Comparison of ENCODE assay signal across 23 cellular contexts in the genomic region with DNA sequence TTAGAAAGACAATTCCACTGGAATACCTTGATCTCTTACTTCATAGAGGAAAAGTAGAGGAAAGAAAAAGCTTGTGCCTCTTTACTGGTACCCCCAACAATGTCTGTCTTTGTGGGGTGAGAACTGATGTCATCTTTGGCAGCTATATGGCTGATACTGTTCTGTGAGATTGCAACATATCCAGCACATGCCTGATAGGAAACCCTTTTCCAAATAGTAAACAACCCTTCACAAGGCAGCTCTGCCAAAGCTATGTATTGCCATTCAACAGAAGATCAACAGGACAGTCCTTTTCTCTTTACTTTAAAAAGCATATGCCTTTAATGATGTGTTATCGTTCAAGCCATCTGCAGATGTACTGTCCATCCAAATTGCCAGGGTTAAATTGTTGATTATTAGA.
DNase-seq lines count a peak whose midpoint lies in the region; ATAC-seq, FAIRE-seq and TF ChIP-seq lines count a peak whose summit lies in the region.
"Had no signal": no experiment of that assay in that cellular context is flagged by ENCODE, and none has a peak within 500 bp of the region (broad histone marks: within the 10 kb centered on the region; RNA-seq: fewer than 3 reads in every experiment).

No MANE protein-coding gene starts in this region.

- H3K4me1 Mint-ChIP-seq in astrocyte (ENCODE audit: low read depth, unreplicated experiment), result no peaks in the 10 kb centered on the region
- H3K4me1 Mint-ChIP-seq in WTC11, result no peaks in the 10 kb centered on the region
- H3K4me1 Mint-ChIP-seq: CD4-positive, CD25-positive, alpha-beta regulatory T cell had no signal

- no peaks in the 10 kb centered on the region for H3K4me1 ChIP-seq in astrocyte (ENCODE audit: insufficient read depth, low read length)
- H3K4me1 ChIP-seq: BE2C had no signal

- peak; percentile 52 for DNase-seq in LNCaP clone FGC (ENCODE audit: low read depth)
- no peak for DNase-seq in astrocyte (ENCODE audit: low read depth)
- DNase-seq in inferior parietal cortex (ENCODE audit: extremely low spot score), result peak; percentile 33
- no peak for DNase-seq in sciatic nerve (ENCODE audit: low spot score)
- DNase-seq in WTC11 (ENCODE audit: low spot score), result no peak
- DNase-seq in NCI-H1436 (lab: John Stamatoyannopoulos, UW), result no peak
- DNase-seq in mucosa of gallbladder (ENCODE audit: low spot score), result no peak
- no peak for DNase-seq in stimulated activated CD4-positive, alpha-beta T cell treated with anti-CD3 and anti-CD28 coated beads, Interleukin-12 subunit alpha, Interleukin-12 subunit beta, amount 100 ng/mL, for 4 hours
- DNase-seq: BE2C; CD4-positive, CD25-positive, alpha-beta regulatory T cell; DMS153; GDM1; Kasumi-1; MM.1S; NCI-H1092 treated with DMSO at 0.1 percent for 48 hours; NCI-H2081 treated with DMSO at 0.1 percent for 48 hours; NCI-H510A treated with DMSO at 0.1 percent for 48 hours; NCI-H774; SHP77 treated with DMSO at 0.1 percent for 48 hours; SK-N-SH had no signal

- H3K4me3 Mint-ChIP-seq in astrocyte (ENCODE audit: unreplicated experiment) (no peak overlapping the region), WTC11 (no peak overlapping the region)
- H3K4me3 Mint-ChIP-seq: CD4-positive, CD25-positive, alpha-beta regulatory T cell had no signal

- H4K20me1 ChIP-seq in astrocyte (ENCODE audit: insufficient read depth, low read length), result no peaks in the 10 kb centered on the region

- H3K27me3 Mint-ChIP-seq in astrocyte (ENCODE audit: low read depth, unreplicated experiment) (no peaks in the 10 kb centered on the region), WTC11 (ENCODE audit: low read depth) (no peaks in the 10 kb centered on the region; the same call in 1 of the 2 replicates)
- H3K27me3 Mint-ChIP-seq: CD4-positive, CD25-positive, alpha-beta regulatory T cell had no signal

- H3K27ac ChIP-seq in astrocyte (ENCODE audit: low read depth, low read length), result no peak overlapping the region

- ATAC-seq in sciatic nerve (peak; percentile 22), WTC11 (no peak)

- H3K9me3 Mint-ChIP-seq in astrocyte (ENCODE audit: unreplicated experiment) (no peaks in the 10 kb centered on the region), WTC11 (no peaks in the 10 kb centered on the region)

- H3K9me3 ChIP-seq in astrocyte (ENCODE audit: insufficient read depth, low read depth, low read length), result no peaks in the 10 kb centered on the region
- H3K9me3 ChIP-seq: BE2C, HAP-1, SK-N-SH had no signal

- H3K4me3 ChIP-seq in LNCaP clone FGC (ENCODE audit: low read depth, low read length), result no peak overlapping the region
- no peak overlapping the region for H3K4me3 ChIP-seq in astrocyte (ENCODE audit: insufficient read depth, low read depth, low read length)
- H3K4me3 ChIP-seq: HAP-1 had no signal

- intact Hi-C loops in sciatic nerve (cut with DNase I), result no loop called here

- TF ChIP-seq CTCF in LNCaP clone FGC (IDR thresholded peaks at IDR 0.05; ENCODE audit: control insufficient read depth, extremely low read depth, insufficient read depth) (no peak), astrocyte (IDR thresholded peaks at IDR 0.05; ENCODE audit: insufficient read depth, low read depth, low read length) (no peak), WTC11 (IDR thresholded peaks at IDR 0.05) (no peak)

- POLR2A ChIA-PET in WTC11 (lab: Charles Lee), result no interaction called here

- no peak overlapping the region for H3K9ac ChIP-seq in astrocyte (ENCODE audit: low read length)
- H3K9ac ChIP-seq: SK-N-SH had no signal

- CTCF ChIA-PET in WTC11 (lab: Charles Lee), result no interaction called here

- H3K79me2 ChIP-seq in astrocyte (ENCODE audit: insufficient read depth, low read length), result no peaks in the 10 kb centered on the region

- no peak overlapping the region for H3K4me2 ChIP-seq in astrocyte (ENCODE audit: low read length)
- H3K4me2 ChIP-seq: SK-N-SH had no signal

- FAIRE-seq in astrocyte (lab: Jason Lieb, UNC), result peak; percentile 64
- FAIRE-seq: HTR-8/SVneo, RCC 7860 had no signal

- no peak overlapping the region for H3K27ac Mint-ChIP-seq in astrocyte (ENCODE audit: unreplicated experiment)
- H3K27ac Mint-ChIP-seq in WTC11, result no peak overlapping the region
- H3K27ac Mint-ChIP-seq: CD4-positive, CD25-positive, alpha-beta regulatory T cell had no signal

- H3K27me3 ChIP-seq in astrocyte (ENCODE audit: insufficient read depth, low read length), result no peaks in the 10 kb centered on the region
- H3K27me3 ChIP-seq: BE2C had no signal

- H2AFZ ChIP-seq in astrocyte (ENCODE audit: low read depth, low read length), result no peak overlapping the region

- H3K36me3 Mint-ChIP-seq in astrocyte (ENCODE audit: low read depth, unreplicated experiment), result no peaks in the 10 kb centered on the region
- H3K36me3 Mint-ChIP-seq in WTC11, result no peaks in the 10 kb centered on the region
- H3K36me3 Mint-ChIP-seq: CD4-positive, CD25-positive, alpha-beta regulatory T cell had no signal

- no peaks in the 10 kb centered on the region for H3K36me3 ChIP-seq in astrocyte (ENCODE audit: insufficient read depth, low read length)
- H3K36me3 ChIP-seq: BE2C, HAP-1 had no signal

TF ChIP-seq in WTC11, 78 proteins besides CTCF, POLR2A, EP300 and RAD21:
- TF ChIP-seq ZNF317 (CRISPR knock-in tag; IDR thresholded peaks at IDR 0.05; ENCODE audit: borderline replicate concordance, low read depth) (no peak), ZBTB21 (CRISPR knock-in tag; IDR thresholded peaks at IDR 0.05; ENCODE audit: borderline replicate concordance) (no peak), ZNF121 (CRISPR knock-in tag; IDR thresholded peaks at IDR 0.05) (no peak), KAT7 (CRISPR knock-in tag; IDR thresholded peaks at IDR 0.05; ENCODE audit: borderline replicate concordance) (no peak), NFATC4 (CRISPR knock-in tag; IDR thresholded peaks at IDR 0.05) (no peak)
- TF ChIP-seq, protein P1, sequence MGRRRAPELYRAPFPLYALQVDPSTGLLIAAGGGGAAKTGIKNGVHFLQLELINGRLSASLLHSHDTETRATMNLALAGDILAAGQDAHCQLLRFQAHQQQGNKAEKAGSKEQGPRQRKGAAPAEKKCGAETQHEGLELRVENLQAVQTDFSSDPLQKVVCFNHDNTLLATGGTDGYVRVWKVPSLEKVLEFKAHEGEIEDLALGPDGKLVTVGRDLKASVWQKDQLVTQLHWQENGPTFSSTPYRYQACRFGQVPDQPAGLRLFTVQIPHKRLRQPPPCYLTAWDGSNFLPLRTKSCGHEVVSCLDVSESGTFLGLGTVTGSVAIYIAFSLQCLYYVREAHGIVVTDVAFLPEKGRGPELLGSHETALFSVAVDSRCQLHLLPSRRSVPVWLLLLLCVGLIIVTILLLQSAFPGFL (CRISPR knock-in tag; IDR thresholded peaks at IDR 0.05; ENCODE audit: borderline replicate concordance), result no peak
- TF ChIP-seq, protein P2, sequence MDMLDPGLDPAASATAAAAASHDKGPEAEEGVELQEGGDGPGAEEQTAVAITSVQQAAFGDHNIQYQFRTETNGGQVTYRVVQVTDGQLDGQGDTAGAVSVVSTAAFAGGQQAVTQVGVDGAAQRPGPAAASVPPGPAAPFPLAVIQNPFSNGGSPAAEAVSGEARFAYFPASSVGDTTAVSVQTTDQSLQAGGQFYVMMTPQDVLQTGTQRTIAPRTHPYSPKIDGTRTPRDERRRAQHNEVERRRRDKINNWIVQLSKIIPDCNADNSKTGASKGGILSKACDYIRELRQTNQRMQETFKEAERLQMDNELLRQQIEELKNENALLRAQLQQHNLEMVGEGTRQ (CRISPR knock-in tag; IDR thresholded peaks at IDR 0.05), result no peak

Comparison
In these comparisons a context has a peak if more than half of its experiments do, and no peak if none do; other contexts are left out.
1. DNase-seq: peak in LNCaP clone FGC (single experiment) and inferior parietal cortex (single experiment); none in astrocyte (single experiment), sciatic nerve (single experiment), WTC11 (single experiment), NCI-H1436 (single experiment), mucosa of gallbladder (single experiment) and stimulated activated CD4-positive, alpha-beta T cell treated with anti-CD3 and anti-CD28 coated beads, Interleukin-12 subunit alpha, Interleukin-12 subunit beta, amount 100 ng/mL, for 4 hours (single experiment).